In the genomic region with DNA sequence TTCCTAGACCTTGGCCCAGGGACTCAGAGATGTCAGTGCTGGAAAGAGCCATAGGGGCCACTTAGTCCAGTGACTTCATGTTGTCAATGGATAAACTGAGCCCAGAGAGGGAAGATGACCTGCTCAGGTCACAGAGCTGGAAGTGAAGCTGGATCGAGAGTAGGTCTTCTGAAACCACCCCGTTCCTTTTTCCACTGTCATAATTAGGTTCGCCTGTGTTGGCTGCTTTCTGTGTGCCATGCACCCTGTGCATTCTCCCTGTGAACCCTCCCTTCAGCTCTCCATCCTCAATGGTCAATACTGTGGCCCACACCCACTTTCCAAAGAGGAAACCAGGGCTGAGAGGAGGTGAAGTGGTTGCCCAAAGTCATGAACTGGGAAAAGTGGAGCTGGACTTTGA, we compare ENCODE assay signal across 18 cellular contexts.
DNase-seq lines count a peak whose midpoint lies in the region; ATAC-seq, FAIRE-seq and TF ChIP-seq lines count a peak whose summit lies in the region.
"Had no signal": no experiment of that assay in that cellular context is flagged by ENCODE, and none has a peak within 500 bp of the region (broad histone marks: within the 10 kb centered on the region; RNA-seq: fewer than 3 reads in every experiment).

No MANE protein-coding gene starts in this region.

- no peak overlapping the region for H3K4me3 Mint-ChIP-seq in endothelial cell (ENCODE audit: unreplicated experiment)
- H3K4me3 Mint-ChIP-seq: CD4-positive, alpha-beta T cell; CD8-positive, alpha-beta memory T cell had no signal

- no peak overlapping the region for H3K23ac ChIP-seq in trophoblast cell (ENCODE audit: low read length)

- H4K12ac ChIP-seq in trophoblast cell (ENCODE audit: low read depth, low read length), result no peak overlapping the region

- no peak overlapping the region for H4K8ac ChIP-seq in trophoblast cell (ENCODE audit: low read depth, low read length)

- no CpG with 5 or more reads among the region's 3 CpGs for WGBS in trophoblast cell (ENCODE audit: extremely low coverage, insufficient coverage, insufficient read length)

- H2BK120ac ChIP-seq in trophoblast cell (ENCODE audit: insufficient read depth, low read length, poor library complexity), result no peak overlapping the region

- H3K4ac ChIP-seq in trophoblast cell (ENCODE audit: low read depth, low read length), result no peak overlapping the region

- no peak overlapping the region for H3K4me2 ChIP-seq in trophoblast cell (ENCODE audit: low read length)

- no peak overlapping the region for H2AFZ ChIP-seq in trophoblast cell (ENCODE audit: insufficient read depth, low read length, poor library complexity)
- H2AFZ ChIP-seq: GM23248 had no signal

- peak overlapping the region; percentile 39 for H4K91ac ChIP-seq in trophoblast cell (ENCODE audit: low read depth, low read length)

- DNase-seq in GM12891 (ENCODE audit: insufficient read length, low spot score), result no peak
- DNase-seq in bronchial epithelial cell (ENCODE audit: low read depth), result no peak
- DNase-seq in trophoblast cell, result no peak
- DNase-seq in endothelial cell (ENCODE audit: low spot score), result no peak
- no peak for DNase-seq in DMS 273 treated with DMSO at 0.1 percent for 48 hours (lab: John Stamatoyannopoulos, UW)
- DNase-seq: CD4-positive, alpha-beta T cell; CD8-positive, alpha-beta memory T cell; DMS53; DMS79 treated with DMSO at 0.1 percent for 48 hours; GF-D8; GM23248; H7; HCEC 1CT had no signal

- H3K79me2 ChIP-seq in trophoblast cell (ENCODE audit: control insufficient read depth, insufficient read depth, low read length, poor library complexity), result no peaks in the 10 kb centered on the region

- H2BK12ac ChIP-seq in trophoblast cell (ENCODE audit: low read length), result peak overlapping the region; percentile 8

- no peaks in the 10 kb centered on the region for H3K4me1 Mint-ChIP-seq in endothelial cell (ENCODE audit: unreplicated experiment)

- no peaks in the 10 kb centered on the region for H3K9me3 Mint-ChIP-seq in endothelial cell (ENCODE audit: unreplicated experiment)
- H3K9me3 Mint-ChIP-seq: CD4-positive, alpha-beta T cell; CD8-positive, alpha-beta memory T cell had no signal

- H3K79me1 ChIP-seq in trophoblast cell (ENCODE audit: low read length), result peaks cover 15% of the 10 kb centered on the region

- H3K27me3 ChIP-seq in bronchial epithelial cell (ENCODE audit: control insufficient read depth, insufficient read depth, low read length), result no peaks in the 10 kb centered on the region
- no peaks in the 10 kb centered on the region for H3K27me3 ChIP-seq in trophoblast cell (ENCODE audit: insufficient read depth, low read length)

- H3K4me3 ChIP-seq in bronchial epithelial cell (ENCODE audit: low read depth, low read length) (no peak overlapping the region), trophoblast cell (ENCODE audit: low read depth, low read length) (no peak overlapping the region)
- H3K4me3 ChIP-seq: GM23248 had no signal

- H2BK5ac ChIP-seq in trophoblast cell (ENCODE audit: low read depth, low read length, poor library complexity), result no peak overlapping the region

- no peak for TF ChIP-seq POLR2A in GM12891 (IDR thresholded peaks at IDR 0.05; ENCODE audit: low read depth, low read length)

- no peak overlapping the region for H3K27ac Mint-ChIP-seq in endothelial cell (ENCODE audit: unreplicated experiment)
- H3K27ac Mint-ChIP-seq: CD4-positive, alpha-beta T cell had no signal

- no peaks in the 10 kb centered on the region for H3K36me3 Mint-ChIP-seq in endothelial cell (ENCODE audit: low read depth, unreplicated experiment)
- H3K36me3 Mint-ChIP-seq: CD8-positive, alpha-beta memory T cell had no signal

- no peaks in the 10 kb centered on the region for H3K9me3 ChIP-seq in trophoblast cell (ENCODE audit: insufficient read depth, low read depth, low read length)

- H3K27me3 Mint-ChIP-seq in endothelial cell (ENCODE audit: unreplicated experiment), result peaks cover 4% of the 10 kb centered on the region
- H3K27me3 Mint-ChIP-seq: CD4-positive, alpha-beta T cell; CD8-positive, alpha-beta memory T cell had no signal

- TF ChIP-seq CTCF in bronchial epithelial cell (IDR thresholded peaks at IDR 0.05; ENCODE audit: insufficient read depth, low read length, severe bottlenecking) (no peak), endothelial cell (IDR thresholded peaks at IDR 0.05; ENCODE audit: unreplicated experiment) (no peak)

- H3K9ac ChIP-seq in trophoblast cell (ENCODE audit: low read length), result no peak overlapping the region
- H3K9ac ChIP-seq: GM23248 had no signal

- FAIRE-seq in GM12891 (lab: Jason Lieb, UNC) (peak; percentile 16), bronchial epithelial cell (lab: Jason Lieb, UNC) (peak; percentile 23)
- FAIRE-seq: D721Med, GM12892, GM19239, H1 had no signal

- peak overlapping the region; percentile 18 for H2AK5ac ChIP-seq in trophoblast cell (ENCODE audit: low read length)

- no peak for ATAC-seq in GM18502 (IDR thresholded peaks at IDR 0.05; ENCODE audit: poor library complexity, unreplicated experiment)

- peaks cover 0 to 7% of the 10 kb centered on the region in 2 experiments for H3K4me1 ChIP-seq in trophoblast cell (ENCODE audit: control insufficient read depth in 1 of 2, insufficient read depth in 2 of 2, low read length in 2 of 2)

- H3K27ac ChIP-seq in trophoblast cell (ENCODE audit: low read depth, low read length), result no peak overlapping the region
- H3K27ac ChIP-seq: GM23248 had no signal

- H3K18ac ChIP-seq in trophoblast cell (ENCODE audit: low read length), result no peak overlapping the region

- no peaks in the 10 kb centered on the region for H3K36me3 ChIP-seq in bronchial epithelial cell (ENCODE audit: control insufficient read depth, insufficient read depth, low read length)
- no peaks in the 10 kb centered on the region for H3K36me3 ChIP-seq in trophoblast cell (ENCODE audit: control insufficient read depth in 1 of 2, insufficient read depth in 2 of 2, low read length in 2 of 2)

- peak overlapping the region; percentile 32 for H3K14ac ChIP-seq in trophoblast cell (ENCODE audit: low read length)

TF ChIP-seq in GM12891, 5 proteins besides CTCF, POLR2A, EP300 and RAD21:
- TF ChIP-seq PAX5 (IDR thresholded peaks at IDR 0.05; ENCODE audit: insufficient read depth, low read length, severe bottlenecking) (no peak), POLR2AphosphoS5 (IDR thresholded peaks at IDR 0.05; ENCODE audit: low read depth, low read length) (no peak), SPI1 (IDR thresholded peaks at IDR 0.05; ENCODE audit: low read depth, low read length) (no peak), TAF1 (IDR thresholded peaks at IDR 0.05; ENCODE audit: low read depth, low read length) (no peak), POU2F2 (IDR thresholded peaks at IDR 0.05; ENCODE audit: low read depth, low read length) (no peak)
